Comparison of ENCODE assay signal across 8 cellular contexts in the genomic region with DNA sequence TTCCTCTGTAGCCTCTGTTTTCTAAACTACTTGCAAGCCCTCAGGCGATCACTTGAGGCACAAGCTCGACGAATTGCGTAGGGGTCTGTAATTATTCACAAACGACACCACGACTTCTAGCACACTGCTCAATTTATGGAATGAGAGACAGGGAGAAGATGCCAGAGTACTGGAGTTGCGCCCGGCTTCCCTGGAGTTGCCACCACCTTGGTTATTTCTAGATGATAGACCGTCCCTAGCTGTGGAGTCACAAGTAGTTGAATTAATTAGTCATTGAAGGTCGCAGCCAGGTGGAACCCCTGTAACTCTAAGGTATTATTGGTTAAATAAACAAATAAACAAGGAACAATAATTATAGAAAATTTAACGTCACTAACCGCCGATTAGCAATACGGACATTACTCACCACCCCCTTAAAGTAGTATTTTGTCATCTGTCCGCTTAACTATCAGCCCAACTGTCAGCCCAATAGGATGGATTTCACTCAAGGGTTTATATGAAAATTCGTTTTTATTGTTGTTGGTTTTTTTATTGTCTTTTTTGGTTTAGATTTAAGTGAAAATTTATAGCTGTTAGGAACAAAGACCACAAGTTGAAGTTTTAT. TPM values are rescaled to one million over a fixed set of nuclear protein-coding genes. Genes with fewer than 3 reads are reported as not detected.
DNase-seq lines count a peak whose midpoint lies in the region; ATAC-seq, FAIRE-seq and TF ChIP-seq lines count a peak whose summit lies in the region.

No MANE protein-coding gene starts in this region.

- ATAC-seq in GM18520 (IDR thresholded peaks at IDR 0.05; ENCODE audit: unreplicated experiment) = no peak

- FAIRE-seq in GM12892 (lab: Jason Lieb, UNC) = no peak

- TF ChIP-seq CTCF in Peyer's patch (IDR thresholded peaks at IDR 0.05) (peak in 1 of 6 experiments; percentile 31), epithelial cell of proximal tubule (conservative IDR thresholded peaks at IDR 0.05; ENCODE audit: low read depth, low read length) (peak; percentile 1), neutrophil (IDR thresholded peaks at IDR 0.05) (no peak)

- peaks cover 21% of the 10 kb centered on the region for H3K4me1 ChIP-seq in HAP-1
- peaks cover 0 to 30% (median 0%) of the 10 kb centered on the region in 4 donors for H3K4me1 ChIP-seq in Peyer's patch
- H3K4me1 ChIP-seq in neutrophil (ENCODE audit: control insufficient read depth in 1 of 2, insufficient read depth in 1 of 2, low read depth in 1 of 2, low read length in 1 of 2) = peaks cover 39 to 47% of the 10 kb centered on the region in 2 experiments

- in situ Hi-C loops in HAP-1 (cut with MboI; ENCODE audit: low sequenced_read_pairs) = no loop called here

- no peaks in the 10 kb centered on the region for H3K27me3 ChIP-seq in HAP-1 (ENCODE audit: low read depth)
- H3K27me3 ChIP-seq in Peyer's patch = no peaks in the 10 kb centered on the region
- no peaks in the 10 kb centered on the region for H3K27me3 ChIP-seq in neutrophil

- H3K9me3 ChIP-seq in HAP-1 = no peaks in the 10 kb centered on the region
- no peaks in the 10 kb centered on the region for H3K9me3 ChIP-seq in Peyer's patch
- no peaks in the 10 kb centered on the region for H3K9me3 ChIP-seq in neutrophil

- H3K27ac ChIP-seq in Peyer's patch (peak overlapping the region; percentile 93 to 96 (median 95)), neutrophil (peak overlapping the region; percentile 93)

- DNase-seq in COLO829 (ENCODE audit: low spot score) = peak; percentile 24
- peak in 1 of 2 experiments; percentile 71 for DNase-seq in HAP-1 (ENCODE audit: low spot score in 2 of 2)
- no peak for DNase-seq in Peyer's patch
- no peak for DNase-seq in epithelial cell of proximal tubule (ENCODE audit: low read depth)
- no peak for DNase-seq in GM12892 (ENCODE audit: insufficient read length)
- no peak for DNase-seq in activated CD8-positive, alpha-beta memory T cell treated with anti-CD3 and anti-CD28 coated beads for 24 hours

- no peak for TF ChIP-seq POLR2A in Peyer's patch (IDR thresholded peaks at IDR 0.05)
- no peak for TF ChIP-seq POLR2A in GM12892 (IDR thresholded peaks at IDR 0.05; ENCODE audit: low read depth, low read length)

- peak overlapping the region; percentile 72 for H3K4me3 ChIP-seq in HAP-1
- H3K4me3 ChIP-seq in Peyer's patch = peak overlapping the region; percentile 71 to 90 (median 78)
- H3K4me3 ChIP-seq in epithelial cell of proximal tubule (ENCODE audit: low read depth, low read length) = peak overlapping the region; percentile 82
- peak overlapping the region; percentile 88 to 94 for H3K4me3 ChIP-seq in neutrophil (ENCODE audit: low read depth in 1 of 2, low read length in 1 of 2)

- no peaks in the 10 kb centered on the region for H3K36me3 ChIP-seq in HAP-1 (replicated peaks)
- H3K36me3 ChIP-seq in Peyer's patch = no peaks in the 10 kb centered on the region
- no peaks in the 10 kb centered on the region for H3K36me3 ChIP-seq in neutrophil

RNA-seq across cellular contexts. Expression of gene AZI2, which starts 0.9 kb away (rescaled TPM):
- total RNA-seq in Peyer's patch = 100 to 1,000 TPM in 1 of 4 donors, 10 to 100 TPM in 3; 37.8 to 139 (median 49.4) TPM
- total RNA-seq in epithelial cell of proximal tubule = 17.5 and 20.8 TPM in 2 replicates
- 31.0 TPM for polyA plus RNA-seq in GM12892 (2012; ENCODE audit: missing spikeins)

RNA-seq across cellular contexts. Expression of gene ZCWPW2, which starts 1.0 kb away (rescaled TPM):
- total RNA-seq in Peyer's patch (not detected), epithelial cell of proximal tubule (0.58 TPM in 1 of 2 replicates, not detected in the other)
- 0.34 TPM for polyA plus RNA-seq in GM12892 (2012; ENCODE audit: missing spikeins)
